12 cellular contexts compared by ENCODE assay signal in genomic region chr3:114650808-114651207, GRCh38.
A peak's percentile ranks its signal among the peaks of the same experiment; 100 is the strongest.
DNase-seq lines count a peak whose midpoint lies in the region; ATAC-seq, FAIRE-seq and TF ChIP-seq lines count a peak whose summit lies in the region.
"Had no signal": no experiment of that assay in that cellular context is flagged by ENCODE, and none has a peak within 500 bp of the region (broad histone marks: within the 10 kb centered on the region; RNA-seq: fewer than 3 reads in every experiment).

No MANE protein-coding gene starts in this region.

- H3K79me2 ChIP-seq in PC-3 (ENCODE audit: low read length): no peaks in the 10 kb centered on the region
- H3K79me2 ChIP-seq: hepatocyte had no signal

- intact Hi-C loops in PC-3 (cut with micrococcal nuclease): no loop called here
- intact Hi-C loops in pancreas (cut with DNase I): no loop called here

- FAIRE-seq in pancreas (lab: Jason Lieb, UNC): peak; percentile 9

- no peaks in the 10 kb centered on the region for H3K36me3 ChIP-seq in PC-3 (ENCODE audit: low read depth, low read length)
- no peaks in the 10 kb centered on the region for H3K36me3 ChIP-seq in pancreas
- H3K36me3 ChIP-seq in H7 (replicated peaks; ENCODE audit: control insufficient read depth, insufficient read depth, low read length): no peaks in the 10 kb centered on the region
- H3K36me3 ChIP-seq: ascending aorta, neutrophil had no signal

- POLR2A ChIA-PET in PC-3 (lab: Charles Lee; ENCODE audit: unreplicated experiment): interaction anchor here (0.6 kb wide), 1 partner anchor 37 kb away, joined by 3 read pairs; no protein-coding TSS in a partner anchor

- no peaks in the 10 kb centered on the region for H3F3A ChIP-seq in PC-3 (ENCODE audit: low read length, unreplicated experiment)

- H3K4me3 ChIP-seq in PC-3 (ENCODE audit: low read length) (no peak overlapping the region), pancreas (no peak overlapping the region), H7 (ENCODE audit: insufficient read depth, low read depth, low read length) (no peak overlapping the region)
- H3K4me3 ChIP-seq: ascending aorta, hepatocyte had no signal

- H2AFZ ChIP-seq in PC-3 (ENCODE audit: low read length): no peak overlapping the region
- H2AFZ ChIP-seq: hepatocyte had no signal

- H3K4me1 ChIP-seq in PC-3 (ENCODE audit: insufficient read depth, low read length) (peaks cover 16% of the 10 kb centered on the region; the same call in 1 of the 2 replicates), pancreas (peaks cover 0 to 7% (median 7%) of the 10 kb centered on the region in 3 donors)

- BruUV-seq in PC-3 (replicated peaks; lab: Mats Ljungman, UMichigan): no TSS peak

- no peak overlapping the region for H3K9ac ChIP-seq in PC-3 (ENCODE audit: low read length)

- H3K27ac ChIP-seq in PC-3 (ENCODE audit: low read length) (no peak overlapping the region), pancreas (peak overlapping the region in 1 of 4 donors; percentile 41)
- H3K27ac ChIP-seq: ascending aorta, hepatocyte, neutrophil had no signal

- CTCF ChIA-PET in PC-3 (lab: Charles Lee): interaction anchor here (0.6 kb wide), 1 partner anchor 16 kb away, joined by 3 read pairs; no protein-coding TSS in a partner anchor

- 23 to 29% methylated on average over 3 of the region's 3 CpGs for WGBS in pancreas, 2 donors

- H3K9me2 ChIP-seq in PC-3 (replicated peaks; ENCODE audit: low read length): no peaks in the 10 kb centered on the region

- peak; percentile 84 for ATAC-seq in PC-3
- peak in 3 of 4 donors; percentile 44 to 65 (median 60) for ATAC-seq in pancreas
- no peak for ATAC-seq in GM18517 (IDR thresholded peaks at IDR 0.05; ENCODE audit: unreplicated experiment)
- ATAC-seq in GM18498 (IDR thresholded peaks at IDR 0.05; ENCODE audit: unreplicated experiment): no peak

- H4K20me1 ChIP-seq in PC-3 (ENCODE audit: low read length): no peaks in the 10 kb centered on the region

- H3K27me3 ChIP-seq in PC-3 (ENCODE audit: low read length): no peaks in the 10 kb centered on the region
- H3K27me3 ChIP-seq in pancreas: no peaks in the 10 kb centered on the region
- no peaks in the 10 kb centered on the region for H3K27me3 ChIP-seq in H7 (ENCODE audit: control insufficient read depth, insufficient read depth, low read length)
- H3K27me3 ChIP-seq: ascending aorta, hepatocyte, neutrophil had no signal

- DNase-seq in DMS79 treated with DMSO at 0.1 percent for 48 hours (lab: John Stamatoyannopoulos, UW): peak; percentile 38
- DNase-seq in PC-3: peak; percentile 31
- peak; percentile 18 for DNase-seq in fibroblast of gingiva (ENCODE audit: low read depth)
- DNase-seq in pancreas: no peak
- DNase-seq in Kasumi-1 (lab: John Stamatoyannopoulos, UW): no peak
- no peak for DNase-seq in H7
- DNase-seq: NCI-H187 treated with DMSO at 0.1 percent for 48 hours had no signal

- no peaks in the 10 kb centered on the region for H3K9me3 ChIP-seq in PC-3 (ENCODE audit: low read length)
- H3K9me3 ChIP-seq in pancreas: no peaks in the 10 kb centered on the region
- H3K9me3 ChIP-seq: ascending aorta, neutrophil had no signal

- no peak overlapping the region; the same call in 1 of the 2 replicates for H3K4me2 ChIP-seq in PC-3 (ENCODE audit: low read length)
- H3K4me2 ChIP-seq: hepatocyte had no signal

- no peak for TF ChIP-seq CTCF in PC-3 (conservative IDR thresholded peaks at IDR 0.05; ENCODE audit: low read depth, low read length)
- TF ChIP-seq CTCF in pancreas (IDR thresholded peaks at IDR 0.05): no peak

Comparison
In these comparisons a context has a peak if more than half of its experiments do, and no peak if none do; other contexts are left out.
1. DNase-seq: peak in DMS79 treated with DMSO at 0.1 percent for 48 hours (single experiment), PC-3 (single experiment) and fibroblast of gingiva (single experiment); none in pancreas (0 of 6), Kasumi-1 (0 of 2) and H7 (single experiment).
2. ATAC-seq: peak in PC-3 (single experiment) and pancreas (3 of 4); none in GM18517 (single experiment) and GM18498 (single experiment).